ENCODE assay signal across 12 cellular contexts in genomic region chr12:67430708-67431335, GRCh38.
DNase-seq lines count a peak whose midpoint lies in the region; ATAC-seq and TF ChIP-seq lines count a peak whose summit lies in the region.
"Had no signal": no experiment of that assay in that cellular context is flagged by ENCODE, and none has a peak within 500 bp of the region (broad histone marks: within the 10 kb centered on the region; RNA-seq: fewer than 3 reads in every experiment).

No MANE protein-coding gene starts in this region.

- peak overlapping the region in 1 of 5 donors; percentile 19 for H3K9ac ChIP-seq in subcutaneous abdominal adipose tissue (ENCODE audit: low read length in 5 of 5)

- WGBS in right lobe of liver (ENCODE audit: insufficient coverage, low coverage, low lambda C conversion rate, missing lambda C conversion rate), result 33% methylated on average over 9 of the region's 9 CpGs

- TF ChIP-seq CTCF in dorsolateral prefrontal cortex (IDR thresholded peaks at IDR 0.05 in 54 of 56, conservative IDR thresholded peaks at IDR 0.05 in 2 of 56; ENCODE audit: low read depth in 1 of 56, partially characterized antibody in 56 of 56), result peak in 52 of 56 donors; percentile 11 to 75 (median 36)
- peak in 3 of 4 donors; percentile 14 to 30 (median 20) for TF ChIP-seq CTCF in right lobe of liver (IDR thresholded peaks at IDR 0.05)

- TF ChIP-seq POLR2A in right lobe of liver (IDR thresholded peaks at IDR 0.05), result no peak

- H3K27ac ChIP-seq in dorsolateral prefrontal cortex, result no peak overlapping the region
- peak overlapping the region in 2 of 3 donors; percentile 32 to 66 for H3K27ac ChIP-seq in right lobe of liver
- peak overlapping the region; percentile 12 for H3K27ac ChIP-seq in subcutaneous abdominal adipose tissue (ENCODE audit: low read depth, low read length)
- H3K27ac ChIP-seq: A549 had no signal

- no peaks in the 10 kb centered on the region for H3K36me3 ChIP-seq in right lobe of liver
- no peaks in the 10 kb centered on the region for H3K36me3 ChIP-seq in subcutaneous abdominal adipose tissue (ENCODE audit: control insufficient read depth in 5 of 5, insufficient read depth in 5 of 5, low read length in 5 of 5)

- peak; percentile 13 for DNase-seq in NCI-H1092 treated with DMSO at 0.1 percent for 48 hours (lab: John Stamatoyannopoulos, UW)
- DNase-seq in NCI-H1092 (lab: John Stamatoyannopoulos, UW), result no peak
- no peak for DNase-seq in dorsolateral prefrontal cortex
- peak; percentile 34 to 84 (median 66) for DNase-seq in right lobe of liver
- no peak for DNase-seq in NCI-H146 (lab: John Stamatoyannopoulos, UW)
- no peak for DNase-seq in NCI-H1105 (lab: John Stamatoyannopoulos, UW)
- DNase-seq: cerebellar nuclear complex, NCI-H1048, T-cell had no signal

- intact Hi-C loops in dorsolateral prefrontal cortex (cut with DNase I), result loop anchor here in 1 of 2 donors (10.0 kb wide), 1 partner anchor 504 kb away; no protein-coding TSS in a partner anchor
- intact Hi-C loops in right lobe of liver (cut with DNase I), result no loop called here

- H3K9me3 ChIP-seq in right lobe of liver, result no peaks in the 10 kb centered on the region
- H3K9me3 ChIP-seq in subcutaneous abdominal adipose tissue (ENCODE audit: control insufficient read depth in 5 of 5, low read length in 5 of 5), result no peaks in the 10 kb centered on the region
- H3K9me3 ChIP-seq: A549 had no signal

- H3K27me3 ChIP-seq in dorsolateral prefrontal cortex (no peaks in the 10 kb centered on the region), right lobe of liver (no peaks in the 10 kb centered on the region), subcutaneous abdominal adipose tissue (ENCODE audit: control insufficient read depth in 5 of 5, insufficient read depth in 4 of 5, low read length in 5 of 5) (no peaks in the 10 kb centered on the region)

- ATAC-seq in right lobe of liver (peak; percentile 68 to 89 (median 85)), HG03159 (IDR thresholded peaks at IDR 0.05; ENCODE audit: unreplicated experiment) (no peak)
- ATAC-seq: A549, T-cell had no signal

- peaks cover 0 to 21% (median 0%) of the 10 kb centered on the region in 4 donors for H3K4me1 ChIP-seq in right lobe of liver
- H3K4me1 ChIP-seq in subcutaneous abdominal adipose tissue (ENCODE audit: control insufficient read depth in 5 of 5, insufficient read depth in 5 of 5, low read length in 5 of 5), result peaks cover 5 to 27% (median 21%) of the 10 kb centered on the region in 5 donors

- H3K4me3 ChIP-seq in dorsolateral prefrontal cortex (peak overlapping the region in 1 of 59 donors; percentile 32), right lobe of liver (no peak overlapping the region), subcutaneous abdominal adipose tissue (ENCODE audit: low read depth in 1 of 5, low read length in 5 of 5) (no peak overlapping the region)
- H3K4me3 ChIP-seq: A549 had no signal

Comparison
In these comparisons a context has a peak if more than half of its experiments do, and no peak if none do; other contexts are left out.
1. DNase-seq: peak in NCI-H1092 treated with DMSO at 0.1 percent for 48 hours (single experiment) and right lobe of liver (3 of 3); none in NCI-H1092 (single experiment), dorsolateral prefrontal cortex (0 of 10), NCI-H146 (single experiment) and NCI-H1105 (single experiment).
2. H3K27ac ChIP-seq: peak in right lobe of liver (2 of 3) and subcutaneous abdominal adipose tissue (single experiment); none in dorsolateral prefrontal cortex (0 of 59).